In genomic region chr21:16473965-16474364, GRCh38 we compare ENCODE assay signal across 20 cellular contexts.
DNase-seq lines count a peak whose midpoint lies in the region; ATAC-seq and TF ChIP-seq lines count a peak whose summit lies in the region.
"Had no signal": no experiment of that assay in that cellular context is flagged by ENCODE, and none has a peak within 500 bp of the region (broad histone marks: within the 10 kb centered on the region; RNA-seq: fewer than 3 reads in every experiment).

No MANE protein-coding gene starts in this region.

- no peaks in the 10 kb centered on the region for H3K36me3 ChIP-seq in subcutaneous abdominal adipose tissue (ENCODE audit: control insufficient read depth in 5 of 5, insufficient read depth in 5 of 5, low read length in 5 of 5)

- H3K9me3 ChIP-seq in subcutaneous abdominal adipose tissue (ENCODE audit: control insufficient read depth in 5 of 5, low read length in 5 of 5): peaks cover 0 to 4% (median 0%) of the 10 kb centered on the region in 5 donors

- DNase-seq in OCI-M1 (lab: John Stamatoyannopoulos, UW): peak; percentile 9
- DNase-seq in chondrocyte (ENCODE audit: low spot score): no peak
- DNase-seq in left ventricle myocardium superior: no peak
- DNase-seq in SK-N-DZ (ENCODE audit: low spot score): no peak
- DNase-seq in activated T-cell treated with anti-CD3 and anti-CD28 coated beads, Interleukin-2, amount 50 U/mL, for 4 hours: no peak
- DNase-seq: activated CD4-positive, alpha-beta T cell treated with anti-CD3 and anti-CD28 coated beads for 48 hours; activated naive CD8-positive, alpha-beta T cell treated with anti-CD3 and anti-CD28 coated beads for 36 hours; activated T-cell treated with anti-CD3 and anti-CD28 coated beads, Interleukin-2, amount 50 U/mL, for 24 hours; erythroblast; GDM1; hippocampal formation; NCI-H1092; NCI-H748 treated with DMSO at 0.1 percent for 48 hours; stimulated activated CD4-positive, alpha-beta T cell treated with anti-CD3 and anti-CD28 coated beads, Interleukin-12 subunit alpha, Interleukin-12 subunit beta, amount 100 ng/mL, for 4 hours; stimulated activated naive CD4-positive, alpha-beta T cell treated with Interleukin-2 at 50 U/mL for 16 hours had no signal

- peak overlapping the region; percentile 68 for H3K27ac ChIP-seq in subcutaneous abdominal adipose tissue (ENCODE audit: low read depth, low read length)
- H3K27ac ChIP-seq: parathyroid adenoma had no signal

- peaks cover 5% of the 10 kb centered on the region for H3K36me3 Mint-ChIP-seq in chondrocyte (ENCODE audit: low read depth)
- H3K36me3 Mint-ChIP-seq in activated T-cell treated with anti-CD3 and anti-CD28 coated beads, Interleukin-2, amount 50 U/mL, for 4 hours (ENCODE audit: insufficient read depth): no peaks in the 10 kb centered on the region
- H3K36me3 Mint-ChIP-seq: activated naive CD8-positive, alpha-beta T cell treated with anti-CD3 and anti-CD28 coated beads for 36 hours had no signal

- intact Hi-C loops in left ventricle myocardium superior (cut with micrococcal nuclease): no loop called here

- no peaks in the 10 kb centered on the region for H3K27me3 ChIP-seq in subcutaneous abdominal adipose tissue (ENCODE audit: control insufficient read depth in 5 of 5, insufficient read depth in 4 of 5, low read length in 5 of 5)

- H3K9me3 Mint-ChIP-seq in chondrocyte (ENCODE audit: low read depth): peaks cover 10% of the 10 kb centered on the region
- peaks cover 13% of the 10 kb centered on the region for H3K9me3 Mint-ChIP-seq in activated T-cell treated with anti-CD3 and anti-CD28 coated beads, Interleukin-2, amount 50 U/mL, for 4 hours

- no peaks in the 10 kb centered on the region for H3K27me3 Mint-ChIP-seq in chondrocyte (ENCODE audit: low read depth)
- H3K27me3 Mint-ChIP-seq in activated T-cell treated with anti-CD3 and anti-CD28 coated beads, Interleukin-2, amount 50 U/mL, for 4 hours (ENCODE audit: low read depth): no peaks in the 10 kb centered on the region
- H3K27me3 Mint-ChIP-seq: activated naive CD8-positive, alpha-beta T cell treated with anti-CD3 and anti-CD28 coated beads for 36 hours; activated T-cell treated with anti-CD3 and anti-CD28 coated beads, Interleukin-2, amount 50 U/mL, for 24 hours had no signal

- H3K27ac Mint-ChIP-seq in chondrocyte (ENCODE audit: unreplicated experiment): peak overlapping the region; percentile 1
- H3K27ac Mint-ChIP-seq: activated naive CD8-positive, alpha-beta T cell treated with anti-CD3 and anti-CD28 coated beads for 36 hours; activated T-cell treated with anti-CD3 and anti-CD28 coated beads, Interleukin-2, amount 50 U/mL, for 24 hours; T-helper 2 cell treated with Interferon-gamma antibody and Interleukin-4, amounts not matched to agents 5 μg/mL and 100 μg/mL, for 36 hours had no signal

- no peak for TF ChIP-seq CTCF in chondrocyte (IDR thresholded peaks at IDR 0.05)

- peaks cover 0 to 56% (median 14%) of the 10 kb centered on the region in 5 donors for H3K4me1 ChIP-seq in subcutaneous abdominal adipose tissue (ENCODE audit: control insufficient read depth in 5 of 5, insufficient read depth in 5 of 5, low read length in 5 of 5)
- H3K4me1 ChIP-seq: parathyroid adenoma had no signal

- no peak overlapping the region for H3K4me3 Mint-ChIP-seq in chondrocyte (ENCODE audit: unreplicated experiment)
- H3K4me3 Mint-ChIP-seq in activated T-cell treated with anti-CD3 and anti-CD28 coated beads, Interleukin-2, amount 50 U/mL, for 4 hours: no peak overlapping the region
- H3K4me3 Mint-ChIP-seq: activated naive CD8-positive, alpha-beta T cell treated with anti-CD3 and anti-CD28 coated beads for 36 hours; activated T-cell treated with anti-CD3 and anti-CD28 coated beads, Interleukin-2, amount 50 U/mL, for 24 hours; T-helper 2 cell treated with Interferon-gamma antibody and Interleukin-4, amounts not matched to agents 5 μg/mL and 100 μg/mL, for 36 hours had no signal

- peaks cover 58% of the 10 kb centered on the region for H3K4me1 Mint-ChIP-seq in chondrocyte (ENCODE audit: low read depth)
- no peaks in the 10 kb centered on the region for H3K4me1 Mint-ChIP-seq in activated T-cell treated with anti-CD3 and anti-CD28 coated beads, Interleukin-2, amount 50 U/mL, for 4 hours (ENCODE audit: low read depth)
- H3K4me1 Mint-ChIP-seq: activated naive CD8-positive, alpha-beta T cell treated with anti-CD3 and anti-CD28 coated beads for 36 hours had no signal

- H3K4me3 ChIP-seq in subcutaneous abdominal adipose tissue (ENCODE audit: low read depth in 1 of 5, low read length in 5 of 5): no peak overlapping the region

- ATAC-seq in left ventricle myocardium superior (peak; percentile 83), HG02798 (IDR thresholded peaks at IDR 0.05; ENCODE audit: poor library complexity, unreplicated experiment) (no peak)
- no peak for ATAC-seq in activated CD4-positive, CD25-positive, alpha-beta regulatory T cell treated with anti-CD3 and anti-CD28 coated beads, Interleukin-2, amount 50 U/mL, for 24 hours
- ATAC-seq in activated T-cell treated with anti-CD3 and anti-CD28 coated beads, Interleukin-2, amount 50 U/mL, for 4 hours: no peak

- H3K9ac ChIP-seq in subcutaneous abdominal adipose tissue (ENCODE audit: low read length in 5 of 5): no peak overlapping the region
- H3K9ac ChIP-seq: parathyroid adenoma had no signal
